8 cellular contexts compared by ENCODE assay signal in the genomic region with DNA sequence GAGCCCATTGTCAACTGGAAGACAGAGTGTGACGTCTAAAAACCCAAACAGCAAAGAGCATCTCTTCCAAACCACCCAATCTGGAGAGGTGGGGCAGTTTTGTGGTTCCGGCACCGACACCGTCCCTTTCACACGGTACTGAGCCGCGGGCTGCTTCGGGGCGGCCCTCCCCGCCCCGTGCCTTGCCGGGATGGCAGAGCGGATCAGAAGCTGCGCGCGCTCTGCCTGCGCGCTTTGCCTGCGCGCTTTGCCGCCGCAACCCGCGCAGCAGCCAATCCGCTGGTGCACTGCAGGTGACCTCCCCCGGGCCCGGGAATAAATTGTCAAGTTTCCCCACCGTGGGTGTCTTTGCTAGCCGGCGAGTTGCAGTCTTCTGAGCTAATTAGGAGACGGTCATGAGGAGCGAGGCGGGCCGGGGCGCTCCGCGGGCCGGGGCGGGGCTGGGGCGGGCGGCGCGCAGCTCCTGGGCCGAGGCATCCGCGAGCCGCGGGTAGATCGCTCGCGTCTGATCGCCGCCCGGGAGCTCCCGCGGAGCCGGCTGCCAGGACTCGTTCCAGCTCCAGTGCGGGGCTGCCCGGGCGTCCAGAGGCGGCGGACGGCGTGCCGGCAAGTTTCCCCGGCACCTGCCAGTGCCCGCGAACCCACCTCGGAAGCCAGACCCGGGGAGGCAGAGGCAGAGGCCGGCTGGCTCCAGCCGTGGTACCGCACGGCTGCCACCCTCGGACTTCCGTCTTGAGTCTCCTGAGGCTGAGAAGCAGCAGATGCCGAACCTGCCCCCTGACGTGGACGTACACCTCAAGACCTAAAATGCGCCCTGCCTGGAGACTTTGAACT.
DNase-seq lines count a peak whose midpoint lies in the region; ATAC-seq lines count a peak whose summit lies in the region.

No MANE protein-coding gene starts in this region.

- peaks cover 23 to 27% of the 10 kb centered on the region in 2 donors for H3K27me3 Mint-ChIP-seq in CD4-positive, alpha-beta memory T cell
- peaks cover 42% of the 10 kb centered on the region for H3K27me3 Mint-ChIP-seq in activated CD8-positive, alpha-beta memory T cell treated with anti-CD3 and anti-CD28 coated beads, Interleukin-2, amount 10 ng/mL, durations not matched to agents 7 days and 5 days

- no peak overlapping the region for H3K27ac Mint-ChIP-seq in CD4-positive, alpha-beta memory T cell
- no peak overlapping the region for H3K27ac Mint-ChIP-seq in activated CD8-positive, alpha-beta memory T cell treated with anti-CD3 and anti-CD28 coated beads, Interleukin-2, amount 10 ng/mL, durations not matched to agents 7 days and 5 days

- in situ Hi-C loops in G401 (cut with HindIII; ENCODE audit: low sequenced_read_pairs): no loop called here

- no peak overlapping the region for H3K27ac ChIP-seq in CD4-positive, alpha-beta memory T cell (ENCODE audit: low read depth, low read length)
- H3K27ac ChIP-seq in skeletal muscle tissue (ENCODE audit: low read depth, low read length): no peak overlapping the region

- no peaks in the 10 kb centered on the region for H3K36me3 ChIP-seq in CD4-positive, alpha-beta memory T cell (ENCODE audit: insufficient read depth, low read length)
- H3K36me3 ChIP-seq in iPS-15b (ENCODE audit: control insufficient read depth, insufficient read depth, low read length): no peaks in the 10 kb centered on the region
- no peaks in the 10 kb centered on the region for H3K36me3 ChIP-seq in skeletal muscle tissue (ENCODE audit: control insufficient read depth in 3 of 3, insufficient read depth in 3 of 3, low read length in 3 of 3)

- peak in 4 of 5 donors; percentile 3 to 29 (median 16) for DNase-seq in CD4-positive, alpha-beta memory T cell
- DNase-seq in activated CD8-positive, alpha-beta memory T cell treated with anti-CD3 and anti-CD28 coated beads, Interleukin-2, amount 10 ng/mL, durations not matched to agents 7 days and 5 days: no peak
- no peak for DNase-seq in G401 (ENCODE audit: low spot score)

- peak; percentile 64 for ATAC-seq in HG02759 (IDR thresholded peaks at IDR 0.05; ENCODE audit: unreplicated experiment)
- ATAC-seq in activated CD8-positive, alpha-beta memory T cell treated with anti-CD3 and anti-CD28 coated beads, Interleukin-2, amount 10 ng/mL, durations not matched to agents 7 days and 5 days: peak; percentile 64
- ATAC-seq in GM21717 (IDR thresholded peaks at IDR 0.05; ENCODE audit: unreplicated experiment): no peak
- no peak for ATAC-seq in HG03378 (IDR thresholded peaks at IDR 0.05; ENCODE audit: unreplicated experiment)

- intact Hi-C loops in CD4-positive, alpha-beta memory T cell (cut with micrococcal nuclease): loop anchor here (10.0 kb wide), 1 partner anchor 99 kb away; no protein-coding TSS in a partner anchor

- CTCF ChIA-PET in CD4-positive, alpha-beta memory T cell (lab: Charles Lee; ENCODE audit: partially characterized antibody): no interaction called here
- CTCF ChIA-PET in activated CD8-positive, alpha-beta memory T cell treated with anti-CD3 and anti-CD28 coated beads, Interleukin-2, amount 10 ng/mL, durations not matched to agents 7 days and 5 days (lab: Charles Lee): no interaction called here

- peaks cover 0 to 5% of the 10 kb centered on the region in 2 donors for H3K36me3 Mint-ChIP-seq in CD4-positive, alpha-beta memory T cell
- H3K36me3 Mint-ChIP-seq in activated CD8-positive, alpha-beta memory T cell treated with anti-CD3 and anti-CD28 coated beads, Interleukin-2, amount 10 ng/mL, durations not matched to agents 7 days and 5 days: no peaks in the 10 kb centered on the region

- peak overlapping the region in 7 of 8 donors; percentile 49 to 78 (median 69) for H3K4me3 Mint-ChIP-seq in CD4-positive, alpha-beta memory T cell
- H3K4me3 Mint-ChIP-seq in activated CD8-positive, alpha-beta memory T cell treated with anti-CD3 and anti-CD28 coated beads, Interleukin-2, amount 10 ng/mL, durations not matched to agents 7 days and 5 days: peak overlapping the region; percentile 11

- POLR2A ChIA-PET in CD4-positive, alpha-beta memory T cell (lab: Charles Lee; ENCODE audit: partially characterized antibody): interaction anchor here (0.9 kb wide), 1 partner anchor 98 kb away, joined by 3 read pairs; no protein-coding TSS in a partner anchor

- no peak overlapping the region for H3K4me3 ChIP-seq in CD4-positive, alpha-beta memory T cell (ENCODE audit: low read length in 2 of 2)
- H3K4me3 ChIP-seq in iPS-15b (ENCODE audit: low read depth, low read length) (peak overlapping the region; percentile 52), skeletal muscle tissue (ENCODE audit: low read length in 3 of 3) (peak overlapping the region; percentile 30 to 49 (median 41))

- H3K9me3 ChIP-seq in CD4-positive, alpha-beta memory T cell (ENCODE audit: control insufficient read depth in 1 of 2, low read length in 2 of 2): no peaks in the 10 kb centered on the region
- H3K9me3 ChIP-seq in iPS-15b (ENCODE audit: control insufficient read depth, insufficient read depth, low read length) (no peaks in the 10 kb centered on the region), skeletal muscle tissue (ENCODE audit: control insufficient read depth in 3 of 3, low read length in 3 of 3) (peaks cover 0 to under 1% (median 0%) of the 10 kb centered on the region in 3 donors)

- H3K4me1 Mint-ChIP-seq in CD4-positive, alpha-beta memory T cell: peaks cover 1 to 9% (median 7%) of the 10 kb centered on the region in 4 donors
- H3K4me1 Mint-ChIP-seq in activated CD8-positive, alpha-beta memory T cell treated with anti-CD3 and anti-CD28 coated beads, Interleukin-2, amount 10 ng/mL, durations not matched to agents 7 days and 5 days: peaks cover 4% of the 10 kb centered on the region

- H3K9me3 Mint-ChIP-seq in CD4-positive, alpha-beta memory T cell: peaks cover 0 to 7% (median 6%) of the 10 kb centered on the region in 8 donors
- no peaks in the 10 kb centered on the region for H3K9me3 Mint-ChIP-seq in activated CD8-positive, alpha-beta memory T cell treated with anti-CD3 and anti-CD28 coated beads, Interleukin-2, amount 10 ng/mL, durations not matched to agents 7 days and 5 days (ENCODE audit: low read depth)

- H3K27me3 ChIP-seq in CD4-positive, alpha-beta memory T cell (ENCODE audit: insufficient read depth, low read length): no peaks in the 10 kb centered on the region
- H3K27me3 ChIP-seq in iPS-15b (ENCODE audit: control insufficient read depth, insufficient read depth, low read length) (peaks cover 42% of the 10 kb centered on the region), skeletal muscle tissue (ENCODE audit: control insufficient read depth in 3 of 3, insufficient read depth in 3 of 3, low read length in 3 of 3) (peaks cover 0 to 13% (median 8%) of the 10 kb centered on the region in 3 donors)

- H3K4me1 ChIP-seq in CD4-positive, alpha-beta memory T cell (ENCODE audit: insufficient read depth, low read length): peaks cover 5% of the 10 kb centered on the region
- H3K4me1 ChIP-seq in iPS-15b (ENCODE audit: control insufficient read depth, insufficient read depth, low read length): peaks cover 19% of the 10 kb centered on the region
- H3K4me1 ChIP-seq in skeletal muscle tissue (ENCODE audit: control insufficient read depth in 3 of 3, insufficient read depth in 3 of 3, low read length in 3 of 3): peaks cover 0 to 6% (median 5%) of the 10 kb centered on the region in 3 donors

- H3K9ac ChIP-seq in iPS-15b (ENCODE audit: low read depth, low read length) (no peak overlapping the region), skeletal muscle tissue (ENCODE audit: low read depth in 1 of 3, low read length in 3 of 3) (peak overlapping the region in 2 of 3 donors; percentile 32 to 47)

Comparison
In these comparisons a context has a peak if more than half of its experiments do, and no peak if none do; other contexts are left out.
1. DNase-seq: peak in CD4-positive, alpha-beta memory T cell (4 of 5); none in activated CD8-positive, alpha-beta memory T cell treated with anti-CD3 and anti-CD28 coated beads, Interleukin-2, amount 10 ng/mL, durations not matched to agents 7 days and 5 days (single experiment) and G401 (single experiment).
2. H3K4me3 ChIP-seq: peak in iPS-15b (single experiment) and skeletal muscle tissue (3 of 3); none in CD4-positive, alpha-beta memory T cell (0 of 2).
3. ATAC-seq: peak in HG02759 (single experiment) and activated CD8-positive, alpha-beta memory T cell treated with anti-CD3 and anti-CD28 coated beads, Interleukin-2, amount 10 ng/mL, durations not matched to agents 7 days and 5 days (single experiment); none in GM21717 (single experiment) and HG03378 (single experiment).